ENCODE assay signal across 1 cellular context in genomic region chr1:43934279-43934985, GRCh38.
TF ChIP-seq lines count a peak whose summit lies in the region.

No MANE protein-coding gene starts in this region.

TF ChIP-seq in H1, 55 proteins besides CTCF, POLR2A, EP300 and RAD21:
- peak; percentile 75 for TF ChIP-seq TEAD4 (IDR thresholded peaks at IDR 0.05; ENCODE audit: low read depth, low read length)
- TF ChIP-seq YY1 (IDR thresholded peaks at IDR 0.05; ENCODE audit: low read depth, low read length) = peak; percentile 79; the same call in 1 of the 2 replicates
- TF ChIP-seq CREB1 (IDR thresholded peaks at IDR 0.05) = 0 out of 2 replicates have a peak, but pooled peaks have one; percentile 16
- TF ChIP-seq ATF2 (IDR thresholded peaks at IDR 0.05; ENCODE audit: low read length) = peak; percentile 69; the same call in 1 of the 2 replicates
- peak; percentile 55 for TF ChIP-seq JUND (IDR thresholded peaks at IDR 0.05; ENCODE audit: low read length)
- TF ChIP-seq ATF3 (IDR thresholded peaks at IDR 0.05; ENCODE audit: insufficient read depth, low read depth, low read length) = 0 out of 2 replicates have a peak, but pooled peaks have one; percentile 3
- TF ChIP-seq TCF12 (IDR thresholded peaks at IDR 0.05; ENCODE audit: low read depth, low read length) = 0 out of 2 replicates have a peak, but pooled peaks have one; percentile 33
- no peak for TF ChIP-seq NRF1 (IDR thresholded peaks at IDR 0.05; ENCODE audit: low read depth, low read length)
- 0 out of 2 replicates have a peak, but pooled peaks have one; percentile 17 for TF ChIP-seq E2F6 (IDR thresholded peaks at IDR 0.05)
- no peak; the same call in 1 of the 2 replicates for TF ChIP-seq TBP (IDR thresholded peaks at IDR 0.05; ENCODE audit: low read depth, low read length)
- TF ChIP-seq MAX (IDR thresholded peaks at IDR 0.05) = peak; percentile 39; the same call in 1 of the 2 replicates
- TF ChIP-seq POLR2AphosphoS5 (IDR thresholded peaks at IDR 0.05; ENCODE audit: low read depth, low read length) = no peak
